ENCODE assay signal across 1 cellular context in genomic region chr19:21020298-21021227, GRCh38.
TF ChIP-seq lines count a peak whose summit lies in the region.

Gene ZNF430, plus strand, starts transcription at chr19:21020657. Its CDS starts 144 bp downstream, at chr19:21020801.

TF ChIP-seq in K562, 482 proteins besides CTCF, POLR2A, EP300 and RAD21 (continued from another document and continues in another):
- no peak for TF ChIP-seq RERE (CRISPR knock-in tag; IDR thresholded peaks at IDR 0.05; ENCODE audit: borderline replicate concordance)
- TF ChIP-seq PRDM10 (IDR thresholded peaks at IDR 0.05; ENCODE audit: partially characterized antibody), result no peak
- TF ChIP-seq BRF1 (IDR thresholded peaks at IDR 0.05; ENCODE audit: borderline replicate concordance, extremely low read depth, insufficient read length), result no peak
- TF ChIP-seq ZBTB33 (CRISPR knock-in tag; IDR thresholded peaks at IDR 0.05), result no peak
- no peak for TF ChIP-seq GTF2F1 (IDR thresholded peaks at IDR 0.05; ENCODE audit: low read depth, low read length)
- TF ChIP-seq JUN (IDR thresholded peaks at IDR 0.05; ENCODE audit: borderline replicate concordance, low read depth, low read length), result no peak
- TF ChIP-seq JUN (CRISPR knock-in tag; IDR thresholded peaks at IDR 0.05; ENCODE audit: borderline replicate concordance), result no peak
- no peak for TF ChIP-seq SAFB2 (IDR thresholded peaks at IDR 0.05; ENCODE audit: borderline replicate concordance, low read depth, low read length, severe bottlenecking)
- no peak for TF ChIP-seq HES1 (IDR thresholded peaks at IDR 0.05; ENCODE audit: low read depth)
- no peak for TF ChIP-seq ARID3B (CRISPR knock-in tag; IDR thresholded peaks at IDR 0.05; ENCODE audit: borderline replicate concordance)
- TF ChIP-seq MYC (IDR thresholded peaks at IDR 0.05; ENCODE audit: low read depth, low read length), result peak; percentile 21; the same call in 1 of the 2 replicates
- no peak for TF ChIP-seq MYC (CRISPR knock-in tag; IDR thresholded peaks at IDR 0.05; ENCODE audit: borderline replicate concordance, low read depth)
- 0 out of 2 replicates have a peak, but pooled peaks have one; percentile 31 for TF ChIP-seq ZBTB9 (CRISPR knock-in tag; IDR thresholded peaks at IDR 0.05)
- no peak for TF ChIP-seq POLR2AphosphoS2 (IDR thresholded peaks at IDR 0.05; ENCODE audit: low read length)
- peak; percentile 17; the same call in 1 of the 2 replicates for TF ChIP-seq TEAD4 (IDR thresholded peaks at IDR 0.05; ENCODE audit: low read length)
- no peak for TF ChIP-seq TEAD4 (CRISPR knock-in tag; IDR thresholded peaks at IDR 0.05; ENCODE audit: borderline replicate concordance)
- no peak for TF ChIP-seq HMBOX1 (IDR thresholded peaks at IDR 0.05)
- no peak for TF ChIP-seq RFX1 (IDR thresholded peaks at IDR 0.05)
- no peak for TF ChIP-seq PTTG1 (tag; IDR thresholded peaks at IDR 0.05; ENCODE audit: low read depth)
- no peak for TF ChIP-seq ZNF668 (CRISPR knock-in tag; IDR thresholded peaks at IDR 0.05)
- no peak for TF ChIP-seq PYGO2 (tag; IDR thresholded peaks at IDR 0.05)
- TF ChIP-seq TRIM25 (IDR thresholded peaks at IDR 0.05; ENCODE audit: borderline replicate concordance), result no peak
- peak; percentile 95 for TF ChIP-seq MEIS2 (IDR thresholded peaks at IDR 0.05; ENCODE audit: partially characterized antibody)
- no peak for TF ChIP-seq ZNF699 (CRISPR knock-in tag; IDR thresholded peaks at IDR 0.05; ENCODE audit: insufficient replicate concordance)
- no peak for TF ChIP-seq ATF3 (IDR thresholded peaks at IDR 0.05)
- TF ChIP-seq ATF3 (CRISPR knock-in tag; conservative IDR thresholded peaks at IDR 0.05), result no peak
- TF ChIP-seq SUPT5H (IDR thresholded peaks at IDR 0.05), result peak; percentile 82
- TF ChIP-seq ZFP91 (CRISPR knock-in tag; IDR thresholded peaks at IDR 0.05), result no peak
- TF ChIP-seq POLR2B (IDR thresholded peaks at IDR 0.05; ENCODE audit: low read depth, partially characterized antibody), result peak; percentile 77
- 0 out of 2 replicates have a peak, but pooled peaks have one; percentile 22 for TF ChIP-seq LCOR (CRISPR knock-in tag; IDR thresholded peaks at IDR 0.05)
- no peak for TF ChIP-seq JUND (IDR thresholded peaks at IDR 0.05; ENCODE audit: borderline replicate concordance, low read depth, low read length)
- no peak for TF ChIP-seq JUND (tag; IDR thresholded peaks at IDR 0.05; ENCODE audit: borderline replicate concordance, low read depth, low read length)
- TF ChIP-seq SIN3A (IDR thresholded peaks at IDR 0.05; ENCODE audit: borderline replicate concordance in 2 of 2, control insufficient read depth in 1 of 2, low read depth in 2 of 2, low read length in 2 of 2), result peak in 1 of 2 experiments; percentile 30; a peak in 1 of 4 replicates
- TF ChIP-seq ZNF311 (CRISPR knock-in tag; IDR thresholded peaks at IDR 0.05), result no peak
- no peak for TF ChIP-seq THAP7 (CRISPR knock-in tag; IDR thresholded peaks at IDR 0.05)
- peak; percentile 78 for TF ChIP-seq GABPA (tag; conservative IDR thresholded peaks at IDR 0.05; ENCODE audit: low read depth)
- no peak for TF ChIP-seq RB1 (IDR thresholded peaks at IDR 0.05; ENCODE audit: low read depth)
- no peak for TF ChIP-seq GATAD2A (IDR thresholded peaks at IDR 0.05)
